In genomic region chr7:149662591-149663095, GRCh38 we compare ENCODE assay signal across 8 cellular contexts.
DNase-seq lines count a peak whose midpoint lies in the region; ATAC-seq and TF ChIP-seq lines count a peak whose summit lies in the region.

No MANE protein-coding gene starts in this region.

- no peaks in the 10 kb centered on the region for H3K27me3 ChIP-seq in WERI-Rb-1 (ENCODE audit: insufficient read depth, low read depth, severe bottlenecking)

- DNase-seq in G401 (ENCODE audit: low spot score) (peak; percentile 77), LNCaP clone FGC (ENCODE audit: low read depth) (peak; percentile 10), WERI-Rb-1 (peak; percentile 86), cardiac fibroblast (ENCODE audit: low read depth in 2 of 2) (peak; percentile 74 to 75), left kidney (ENCODE audit: low read depth, low spot score) (peak; percentile 43), middle frontal gyrus (ENCODE audit: extremely low spot score, low spot score) (no peak)
- peak; percentile 33 for DNase-seq in stimulated activated CD8-positive, alpha-beta memory T cell treated with anti-CD3 and anti-CD28 coated beads, Interleukin-12 subunit alpha, Interleukin-12 subunit beta, amount 100 ng/mL, for 1 hour (ENCODE audit: low read depth)

- H3K36me3 ChIP-seq in WERI-Rb-1 = no peaks in the 10 kb centered on the region

- peak; percentile 82 for ATAC-seq in GM21619 (IDR thresholded peaks at IDR 0.05; ENCODE audit: unreplicated experiment)

- no peak overlapping the region for H3K27ac ChIP-seq in WERI-Rb-1

- in situ Hi-C loops in G401 (cut with HindIII; ENCODE audit: low sequenced_read_pairs) = no loop called here

- peaks cover 3% of the 10 kb centered on the region for H3K9me3 ChIP-seq in WERI-Rb-1 (ENCODE audit: severe bottlenecking)

- no peak overlapping the region for H3K4me3 ChIP-seq in LNCaP clone FGC (ENCODE audit: low read depth, low read length)
- no peak overlapping the region for H3K4me3 ChIP-seq in WERI-Rb-1 (ENCODE audit: low read depth, low read length)
- H3K4me3 ChIP-seq in cardiac fibroblast (replicated peaks in 1 of 2; ENCODE audit: low read depth in 2 of 2, low read length in 2 of 2) = no peak overlapping the region

- TF ChIP-seq CTCF in LNCaP clone FGC (IDR thresholded peaks at IDR 0.05; ENCODE audit: control insufficient read depth, extremely low read depth, insufficient read depth) (0 out of 2 replicates have a peak, but pooled peaks have one; percentile 19), WERI-Rb-1 (IDR thresholded peaks at IDR 0.05; ENCODE audit: low read depth, low read length) (peak; percentile 75), cardiac fibroblast (IDR thresholded peaks at IDR 0.05; ENCODE audit: low read depth, low read length) (peak; percentile 64)

Comparison
In these comparisons a context has a peak if more than half of its experiments do, and no peak if none do; other contexts are left out.
1. CTCF ChIP-seq: peak in every context shown above with its lines; median percentile 75 in WERI-Rb-1; 64 in cardiac fibroblast; 19 in LNCaP clone FGC.